In the genomic region with DNA sequence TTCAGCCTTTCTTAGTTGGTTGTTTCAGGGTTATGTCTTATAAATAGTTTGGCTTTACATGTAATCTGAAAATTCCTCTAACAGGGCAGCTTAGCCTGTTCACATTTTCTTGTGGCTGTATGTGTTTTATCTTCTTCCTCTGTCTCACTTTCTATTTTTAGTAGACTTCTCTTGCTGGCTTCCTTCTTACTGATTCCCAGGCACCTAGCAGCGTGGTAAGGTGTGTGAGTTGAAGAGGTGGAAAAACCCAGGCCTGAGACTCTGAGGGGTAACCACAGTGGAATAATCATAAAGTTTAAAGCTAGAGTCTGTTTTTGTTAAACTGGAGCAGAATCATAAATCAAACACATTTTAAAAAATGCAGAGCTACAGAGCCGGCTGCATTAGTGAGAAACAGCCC, we compare ENCODE assay signal across 19 cellular contexts.
A peak's percentile ranks its signal among the peaks of the same experiment; 100 is the strongest.
DNase-seq lines count a peak whose midpoint lies in the region; ATAC-seq and TF ChIP-seq lines count a peak whose summit lies in the region.
"Had no signal": no experiment of that assay in that cellular context is flagged by ENCODE, and none has a peak within 500 bp of the region (broad histone marks: within the 10 kb centered on the region; RNA-seq: fewer than 3 reads in every experiment).

No MANE protein-coding gene starts in this region.

- H2AFZ ChIP-seq in Karpas-422 (ENCODE audit: low read length) (no peak overlapping the region), neural progenitor cell (replicated peaks) (no peak overlapping the region)

- no peak for DNase-seq in activated T-cell treated with anti-CD3 and anti-CD28 coated beads, Interleukin-2, amount 50 U/mL, for 4 hours
- DNase-seq in activated T-cell treated with anti-CD3 and anti-CD28 coated beads, Interleukin-2, amount 50 U/mL, for 1 hour = no peak
- DNase-seq in Karpas-422 (peak; percentile 28), neural progenitor cell (ENCODE audit: low spot score) (no peak), AG08395 (ENCODE audit: low spot score) (no peak), superior temporal gyrus (ENCODE audit: extremely low spot score) (no peak), body of pancreas (no peak)
- DNase-seq in activated naive CD8-positive, alpha-beta T cell treated with anti-CD3 and anti-CD28 coated beads, Interleukin-2, amount 10 ng/mL, durations not matched to agents 7 days and 5 days = no peak
- DNase-seq: effector memory CD8-positive, alpha-beta T cell; midbrain; NCI-H226; Peyer's patch; stimulated activated CD4-positive, alpha-beta T cell treated with anti-CD3 and anti-CD28 coated beads, Interleukin-12 subunit alpha, Interleukin-12 subunit beta, amount 100 ng/mL, for 4 hours; stimulated activated CD8-positive, alpha-beta memory T cell treated with anti-CD3 and anti-CD28 coated beads, Interleukin-4, amount 100 ng/mL, for 48 hours; T-helper 9 cell had no signal

- H3K4me3 Mint-ChIP-seq in activated T-cell treated with anti-CD3 and anti-CD28 coated beads, Interleukin-2, amount 50 U/mL, for 4 hours = no peak overlapping the region
- peak overlapping the region; percentile 60 for H3K4me3 Mint-ChIP-seq in activated naive CD8-positive, alpha-beta T cell treated with anti-CD3 and anti-CD28 coated beads, Interleukin-2, amount 10 ng/mL, durations not matched to agents 7 days and 5 days
- H3K4me3 Mint-ChIP-seq in neural progenitor cell = no peak overlapping the region
- H3K4me3 Mint-ChIP-seq: effector memory CD8-positive, alpha-beta T cell had no signal

- ATAC-seq in activated T-cell treated with anti-CD3 and anti-CD28 coated beads, Interleukin-2, amount 50 U/mL, for 4 hours = peak; percentile 29 to 35
- ATAC-seq in activated naive CD8-positive, alpha-beta T cell treated with anti-CD3 and anti-CD28 coated beads, Interleukin-2, amount 10 ng/mL, durations not matched to agents 7 days and 5 days (ENCODE audit: low read depth) = peak; percentile 28
- ATAC-seq in body of pancreas = no peak
- ATAC-seq: activated CD4-positive, CD25-positive, alpha-beta regulatory T cell treated with anti-CD3 and anti-CD28 coated beads, Interleukin-2, amount 50 U/mL, for 24 hours; effector memory CD8-positive, alpha-beta T cell; HCT116; HepG2; left lobe of liver had no signal

- H3K27me3 Mint-ChIP-seq in activated T-cell treated with anti-CD3 and anti-CD28 coated beads, Interleukin-2, amount 50 U/mL, for 4 hours (ENCODE audit: low read depth) = no peaks in the 10 kb centered on the region
- no peaks in the 10 kb centered on the region for H3K27me3 Mint-ChIP-seq in activated naive CD8-positive, alpha-beta T cell treated with anti-CD3 and anti-CD28 coated beads, Interleukin-2, amount 10 ng/mL, durations not matched to agents 7 days and 5 days
- no peaks in the 10 kb centered on the region for H3K27me3 Mint-ChIP-seq in neural progenitor cell (ENCODE audit: insufficient read depth, low read depth)
- H3K27me3 Mint-ChIP-seq: effector memory CD8-positive, alpha-beta T cell had no signal

- no peaks in the 10 kb centered on the region for H3K79me2 ChIP-seq in Karpas-422 (ENCODE audit: low read length)
- no peaks in the 10 kb centered on the region for H3K79me2 ChIP-seq in neural progenitor cell (ENCODE audit: low read depth)

- no peak overlapping the region for H3K9ac ChIP-seq in Karpas-422 (ENCODE audit: low read length)
- H3K9ac ChIP-seq in neural progenitor cell = no peak overlapping the region

- H3K9me2 ChIP-seq in Karpas-422 (replicated peaks; ENCODE audit: insufficient read depth, low read length) = no peaks in the 10 kb centered on the region

- WGBS in body of pancreas, 2 donors = 87 to 91% methylated on average over 2 of the region's 2 CpGs

- H3F3A ChIP-seq in neural progenitor cell (ENCODE audit: low read depth) = no peaks in the 10 kb centered on the region

- no peaks in the 10 kb centered on the region for H3K9me3 ChIP-seq in Karpas-422 (ENCODE audit: low read length)
- no peaks in the 10 kb centered on the region for H3K9me3 ChIP-seq in neural progenitor cell (ENCODE audit: low read depth)
- H3K9me3 ChIP-seq in body of pancreas = no peaks in the 10 kb centered on the region
- H3K9me3 ChIP-seq: Peyer's patch had no signal

- intact Hi-C loops in body of pancreas (cut with DNase I) = no loop called here

- peaks cover 77% of the 10 kb centered on the region for H3K4me1 Mint-ChIP-seq in activated T-cell treated with anti-CD3 and anti-CD28 coated beads, Interleukin-2, amount 50 U/mL, for 4 hours (ENCODE audit: low read depth)
- peaks cover 51% of the 10 kb centered on the region for H3K4me1 Mint-ChIP-seq in activated naive CD8-positive, alpha-beta T cell treated with anti-CD3 and anti-CD28 coated beads, Interleukin-2, amount 10 ng/mL, durations not matched to agents 7 days and 5 days
- H3K4me1 Mint-ChIP-seq in neural progenitor cell = peaks cover 34% of the 10 kb centered on the region

- no peak overlapping the region for H3K4me3 ChIP-seq in Karpas-422 (ENCODE audit: low read length)
- H3K4me3 ChIP-seq in neural progenitor cell = no peak overlapping the region
- no peak overlapping the region for H3K4me3 ChIP-seq in body of pancreas
- H3K4me3 ChIP-seq: Peyer's patch had no signal

- H3K4me1 ChIP-seq in Karpas-422 (ENCODE audit: low read length) (no peaks in the 10 kb centered on the region), neural progenitor cell (no peaks in the 10 kb centered on the region), body of pancreas (no peaks in the 10 kb centered on the region)
- H3K4me1 ChIP-seq: Peyer's patch had no signal

- H3K27ac Mint-ChIP-seq in activated naive CD8-positive, alpha-beta T cell treated with anti-CD3 and anti-CD28 coated beads, Interleukin-2, amount 10 ng/mL, durations not matched to agents 7 days and 5 days = peak overlapping the region; percentile 82
- peak overlapping the region; percentile 92 for H3K27ac Mint-ChIP-seq in neural progenitor cell

- no peaks in the 10 kb centered on the region for H3K36me3 ChIP-seq in Karpas-422 (ENCODE audit: insufficient read depth, low read length)
- H3K36me3 ChIP-seq in neural progenitor cell = no peaks in the 10 kb centered on the region
- H3K36me3 ChIP-seq in body of pancreas (replicated peaks in 1 of 2; ENCODE audit: insufficient read depth in 1 of 2, low read depth in 2 of 2) = no peaks in the 10 kb centered on the region
- H3K36me3 ChIP-seq: Peyer's patch had no signal

- TF ChIP-seq POLR2A in body of pancreas (IDR thresholded peaks at IDR 0.05) = no peak

- H3K27ac ChIP-seq in Karpas-422 (ENCODE audit: low read length) = no peak overlapping the region
- H3K27ac ChIP-seq in neural progenitor cell = no peak overlapping the region
- no peak overlapping the region for H3K27ac ChIP-seq in body of pancreas
- H3K27ac ChIP-seq: Peyer's patch had no signal

- H3K27me3 ChIP-seq in Karpas-422 (ENCODE audit: low read length) = no peaks in the 10 kb centered on the region
- H3K27me3 ChIP-seq in neural progenitor cell = no peaks in the 10 kb centered on the region
- H3K27me3 ChIP-seq in body of pancreas = no peaks in the 10 kb centered on the region
- H3K27me3 ChIP-seq: Peyer's patch had no signal

- no peaks in the 10 kb centered on the region for H4K20me1 ChIP-seq in Karpas-422 (ENCODE audit: insufficient read depth, low read depth, low read length)
- no peaks in the 10 kb centered on the region for H4K20me1 ChIP-seq in neural progenitor cell (ENCODE audit: low read depth)

- H3K9me3 Mint-ChIP-seq in activated T-cell treated with anti-CD3 and anti-CD28 coated beads, Interleukin-2, amount 50 U/mL, for 4 hours = no peaks in the 10 kb centered on the region
- H3K9me3 Mint-ChIP-seq in activated naive CD8-positive, alpha-beta T cell treated with anti-CD3 and anti-CD28 coated beads, Interleukin-2, amount 10 ng/mL, durations not matched to agents 7 days and 5 days = no peaks in the 10 kb centered on the region
- peaks cover 2% of the 10 kb centered on the region for H3K9me3 Mint-ChIP-seq in neural progenitor cell
- H3K9me3 Mint-ChIP-seq: effector memory CD8-positive, alpha-beta T cell had no signal

- peaks cover 1% of the 10 kb centered on the region for H3K36me3 Mint-ChIP-seq in activated T-cell treated with anti-CD3 and anti-CD28 coated beads, Interleukin-2, amount 50 U/mL, for 4 hours (ENCODE audit: insufficient read depth)
- H3K36me3 Mint-ChIP-seq in activated naive CD8-positive, alpha-beta T cell treated with anti-CD3 and anti-CD28 coated beads, Interleukin-2, amount 10 ng/mL, durations not matched to agents 7 days and 5 days = peaks cover 3% of the 10 kb centered on the region
- H3K36me3 Mint-ChIP-seq in neural progenitor cell = peaks cover 21% of the 10 kb centered on the region

- TF ChIP-seq CTCF in neural progenitor cell (IDR thresholded peaks at IDR 0.05) (no peak), body of pancreas (IDR thresholded peaks at IDR 0.05) (no peak)

- H3K4me2 ChIP-seq in Karpas-422 (ENCODE audit: low read depth, low read length, poor library complexity, severe bottlenecking) = no peak overlapping the region
- H3K4me2 ChIP-seq in neural progenitor cell = no peak overlapping the region

- POLR2A ChIA-PET in activated naive CD8-positive, alpha-beta T cell treated with anti-CD3 and anti-CD28 coated beads, Interleukin-2, amount 10 ng/mL, durations not matched to agents 7 days and 5 days (lab: Charles Lee) = interaction anchor here (1.0 to 1.1 kb wide), 2 partner anchors 14 to 298 kb away, joined by 4 read pairs; a partner anchor contains a TSS
